2 cellular contexts compared by ENCODE assay signal in genomic region chr2:13193075-13193474, GRCh38.
A peak's percentile ranks its signal among the peaks of the same experiment; 100 is the strongest.
TF ChIP-seq lines count a peak whose summit lies in the region.

No MANE protein-coding gene starts in this region.

TF ChIP-seq in IMR-90, 13 proteins besides CTCF, POLR2A, EP300 and RAD21:
- TF ChIP-seq, protein P1, sequence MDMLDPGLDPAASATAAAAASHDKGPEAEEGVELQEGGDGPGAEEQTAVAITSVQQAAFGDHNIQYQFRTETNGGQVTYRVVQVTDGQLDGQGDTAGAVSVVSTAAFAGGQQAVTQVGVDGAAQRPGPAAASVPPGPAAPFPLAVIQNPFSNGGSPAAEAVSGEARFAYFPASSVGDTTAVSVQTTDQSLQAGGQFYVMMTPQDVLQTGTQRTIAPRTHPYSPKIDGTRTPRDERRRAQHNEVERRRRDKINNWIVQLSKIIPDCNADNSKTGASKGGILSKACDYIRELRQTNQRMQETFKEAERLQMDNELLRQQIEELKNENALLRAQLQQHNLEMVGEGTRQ (IDR thresholded peaks at IDR 0.05; ENCODE audit: low read depth, low read length) = no peak
- TF ChIP-seq, protein P2, sequence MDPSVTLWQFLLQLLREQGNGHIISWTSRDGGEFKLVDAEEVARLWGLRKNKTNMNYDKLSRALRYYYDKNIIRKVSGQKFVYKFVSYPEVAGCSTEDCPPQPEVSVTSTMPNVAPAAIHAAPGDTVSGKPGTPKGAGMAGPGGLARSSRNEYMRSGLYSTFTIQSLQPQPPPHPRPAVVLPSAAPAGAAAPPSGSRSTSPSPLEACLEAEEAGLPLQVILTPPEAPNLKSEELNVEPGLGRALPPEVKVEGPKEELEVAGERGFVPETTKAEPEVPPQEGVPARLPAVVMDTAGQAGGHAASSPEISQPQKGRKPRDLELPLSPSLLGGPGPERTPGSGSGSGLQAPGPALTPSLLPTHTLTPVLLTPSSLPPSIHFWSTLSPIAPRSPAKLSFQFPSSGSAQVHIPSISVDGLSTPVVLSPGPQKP (IDR thresholded peaks at IDR 0.05; ENCODE audit: borderline replicate concordance, low read depth, low read length) = no peak
- TF ChIP-seq CHD1 (IDR thresholded peaks at IDR 0.05; ENCODE audit: low read depth, low read length) (no peak), RFX5 (IDR thresholded peaks at IDR 0.05; ENCODE audit: low read depth, low read length) (no peak), RCOR1 (IDR thresholded peaks at IDR 0.05; ENCODE audit: insufficient replicate concordance, low read length) (no peak)
TF ChIP-seq in IMR-90: peak in this region for 0.

TF ChIP-seq in GM12878, 131 proteins besides CTCF, POLR2A, EP300 and RAD21 (continued from another document):
- TF ChIP-seq ATF2 (IDR thresholded peaks at IDR 0.05; ENCODE audit: low read length) = no peak
- no peak for TF ChIP-seq MTA2 (IDR thresholded peaks at IDR 0.05; ENCODE audit: low read depth)
- TF ChIP-seq SRF (IDR thresholded peaks at IDR 0.05; ENCODE audit: low read depth in 2 of 2, low read length in 2 of 2) = peak; percentile 82 to 96
- TF ChIP-seq SP1 (IDR thresholded peaks at IDR 0.05; ENCODE audit: low read depth, low read length) = no peak
- TF ChIP-seq, protein P3, sequence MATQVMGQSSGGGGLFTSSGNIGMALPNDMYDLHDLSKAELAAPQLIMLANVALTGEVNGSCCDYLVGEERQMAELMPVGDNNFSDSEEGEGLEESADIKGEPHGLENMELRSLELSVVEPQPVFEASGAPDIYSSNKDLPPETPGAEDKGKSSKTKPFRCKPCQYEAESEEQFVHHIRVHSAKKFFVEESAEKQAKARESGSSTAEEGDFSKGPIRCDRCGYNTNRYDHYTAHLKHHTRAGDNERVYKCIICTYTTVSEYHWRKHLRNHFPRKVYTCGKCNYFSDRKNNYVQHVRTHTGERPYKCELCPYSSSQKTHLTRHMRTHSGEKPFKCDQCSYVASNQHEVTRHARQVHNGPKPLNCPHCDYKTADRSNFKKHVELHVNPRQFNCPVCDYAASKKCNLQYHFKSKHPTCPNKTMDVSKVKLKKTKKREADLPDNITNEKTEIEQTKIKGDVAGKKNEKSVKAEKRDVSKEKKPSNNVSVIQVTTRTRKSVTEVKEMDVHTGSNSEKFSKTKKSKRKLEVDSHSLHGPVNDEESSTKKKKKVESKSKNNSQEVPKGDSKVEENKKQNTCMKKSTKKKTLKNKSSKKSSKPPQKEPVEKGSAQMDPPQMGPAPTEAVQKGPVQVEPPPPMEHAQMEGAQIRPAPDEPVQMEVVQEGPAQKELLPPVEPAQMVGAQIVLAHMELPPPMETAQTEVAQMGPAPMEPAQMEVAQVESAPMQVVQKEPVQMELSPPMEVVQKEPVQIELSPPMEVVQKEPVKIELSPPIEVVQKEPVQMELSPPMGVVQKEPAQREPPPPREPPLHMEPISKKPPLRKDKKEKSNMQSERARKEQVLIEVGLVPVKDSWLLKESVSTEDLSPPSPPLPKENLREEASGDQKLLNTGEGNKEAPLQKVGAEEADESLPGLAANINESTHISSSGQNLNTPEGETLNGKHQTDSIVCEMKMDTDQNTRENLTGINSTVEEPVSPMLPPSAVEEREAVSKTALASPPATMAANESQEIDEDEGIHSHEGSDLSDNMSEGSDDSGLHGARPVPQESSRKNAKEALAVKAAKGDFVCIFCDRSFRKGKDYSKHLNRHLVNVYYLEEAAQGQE (IDR thresholded peaks at IDR 0.05; ENCODE audit: low read depth, low read length) = no peak
- no peak for TF ChIP-seq CHD4 (IDR thresholded peaks at IDR 0.05)
- TF ChIP-seq JUNB (IDR thresholded peaks at IDR 0.05) = no peak
- no peak for TF ChIP-seq PML (IDR thresholded peaks at IDR 0.05; ENCODE audit: low read length)
TF ChIP-seq in GM12878: peak in this region for 2.
